In the genomic region with DNA sequence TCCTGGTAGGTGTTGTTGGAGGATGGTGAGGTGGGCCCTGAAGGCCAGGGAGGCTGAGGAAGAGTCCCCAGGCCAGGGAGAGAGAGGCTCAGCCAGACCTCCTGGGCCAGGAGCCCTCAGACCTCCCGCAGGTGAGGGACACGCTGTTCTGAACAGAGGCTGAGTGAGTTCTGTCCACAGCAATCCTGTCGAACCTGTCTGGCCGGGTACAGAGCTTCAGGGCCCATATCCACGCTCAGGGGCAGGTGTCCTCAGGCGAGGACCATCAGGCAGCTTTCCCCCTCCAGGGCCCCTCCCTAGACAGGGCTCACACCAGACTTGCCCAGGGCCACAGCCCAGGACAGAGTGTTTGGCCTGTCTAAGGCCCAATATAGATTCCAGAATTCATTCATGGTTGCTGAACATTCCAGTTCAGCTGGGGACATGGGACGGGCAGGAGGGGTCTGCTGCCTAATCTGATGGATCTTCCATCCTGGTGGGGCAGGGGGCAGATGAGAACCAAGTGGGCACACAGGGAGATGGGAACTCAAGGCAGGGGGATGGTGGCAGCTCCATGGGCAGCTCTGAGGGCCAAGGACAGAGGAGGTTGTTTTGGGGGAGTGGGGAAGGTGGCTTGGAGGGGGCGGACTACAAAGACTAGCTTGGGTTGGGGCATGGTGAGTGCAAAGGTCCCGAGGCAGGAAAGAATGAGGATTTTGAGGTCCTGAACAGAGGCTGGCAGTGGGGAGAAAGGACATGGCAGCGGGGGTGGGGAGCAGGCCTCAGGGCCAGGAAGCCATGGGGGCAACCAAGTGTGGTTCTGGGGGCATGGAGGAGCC, we compare ENCODE assay signal across 10 cellular contexts. TPM values are rescaled to one million over a fixed set of nuclear protein-coding genes. Genes with fewer than 3 reads are reported as not detected.
DNase-seq lines count a peak whose midpoint lies in the region; ATAC-seq lines count a peak whose summit lies in the region.
"Had no signal": no experiment of that assay in that cellular context is flagged by ENCODE, and none has a peak within 500 bp of the region (broad histone marks: within the 10 kb centered on the region; RNA-seq: fewer than 3 reads in every experiment).

No MANE protein-coding gene starts in this region.

- no peak overlapping the region for H3K4me3 ChIP-seq in CD4-positive, alpha-beta memory T cell (ENCODE audit: low read length in 2 of 2)
- no peak overlapping the region for H3K4me3 ChIP-seq in HUES6 (ENCODE audit: low read depth, low read length)
- H3K4me3 ChIP-seq in mucosa of stomach (ENCODE audit: low read length), result no peak overlapping the region
- H3K4me3 ChIP-seq: MG63 had no signal

- no peak overlapping the region for H3K4me3 Mint-ChIP-seq in CD4-positive, alpha-beta memory T cell
- H3K4me3 Mint-ChIP-seq in dendritic cell treated with granulocyte-macrophage colony-stimulating factor and Interleukin-4, amounts not matched to agents 40 ng/mL and 50 ng/mL, for 4 days, result no peak overlapping the region

- CTCF ChIA-PET in CD4-positive, alpha-beta memory T cell (lab: Charles Lee; ENCODE audit: partially characterized antibody), result interaction anchor here (0.5 kb wide), 1 partner anchor 43 kb away, joined by 4 read pairs; no protein-coding TSS in a partner anchor

- intact Hi-C loops in CD4-positive, alpha-beta memory T cell (cut with micrococcal nuclease), result no loop called here
- intact Hi-C loops in dendritic cell treated with granulocyte-macrophage colony-stimulating factor and Interleukin-4, amounts not matched to agents 40 ng/mL and 50 ng/mL, for 4 days (cut with micrococcal nuclease), result loop anchor here (10.0 kb wide), 1 partner anchor 46 kb away; no protein-coding TSS in a partner anchor

- no peaks in the 10 kb centered on the region for H3K27me3 Mint-ChIP-seq in CD4-positive, alpha-beta memory T cell
- H3K27me3 Mint-ChIP-seq in dendritic cell treated with granulocyte-macrophage colony-stimulating factor and Interleukin-4, amounts not matched to agents 40 ng/mL and 50 ng/mL, for 4 days, result peaks cover 59% of the 10 kb centered on the region

- no peak overlapping the region for H3K27ac ChIP-seq in CD4-positive, alpha-beta memory T cell (ENCODE audit: low read depth, low read length)
- no peak overlapping the region for H3K27ac ChIP-seq in HUES6 (ENCODE audit: low read depth, low read length)

- H3K36me3 Mint-ChIP-seq in CD4-positive, alpha-beta memory T cell, result no peaks in the 10 kb centered on the region
- H3K36me3 Mint-ChIP-seq in dendritic cell treated with granulocyte-macrophage colony-stimulating factor and Interleukin-4, amounts not matched to agents 40 ng/mL and 50 ng/mL, for 4 days (ENCODE audit: low read depth), result no peaks in the 10 kb centered on the region

- H3K9ac ChIP-seq in HUES6 (ENCODE audit: low read length) (peak overlapping the region; percentile 19), mucosa of stomach (ENCODE audit: low read length) (peak overlapping the region; percentile 56)

- H3K9me3 ChIP-seq in CD4-positive, alpha-beta memory T cell (ENCODE audit: control insufficient read depth in 1 of 2, low read length in 2 of 2), result no peaks in the 10 kb centered on the region
- H3K9me3 ChIP-seq in HUES6 (ENCODE audit: control insufficient read depth, insufficient read depth, low read depth, low read length) (no peaks in the 10 kb centered on the region), mucosa of stomach (ENCODE audit: control insufficient read depth, low read length) (no peaks in the 10 kb centered on the region)
- H3K9me3 ChIP-seq: MG63 had no signal

- no peak for DNase-seq in CD4-positive, alpha-beta memory T cell
- no peak for DNase-seq in HUDEP-2 (lab: John Stamatoyannopoulos, UW; ENCODE audit: unreplicated experiment in 76 of 76)
- DNase-seq: MG63 had no signal

- peaks cover 38% of the 10 kb centered on the region for H3K4me1 ChIP-seq in CD4-positive, alpha-beta memory T cell (ENCODE audit: insufficient read depth, low read length)
- H3K4me1 ChIP-seq in HUES6 (ENCODE audit: control insufficient read depth, insufficient read depth, low read length) (peaks cover 7% of the 10 kb centered on the region; the same call in 1 of the 2 replicates), mucosa of stomach (ENCODE audit: control insufficient read depth, insufficient read depth, low read length) (peaks cover 84% of the 10 kb centered on the region)

- no peaks in the 10 kb centered on the region for H3K36me3 ChIP-seq in CD4-positive, alpha-beta memory T cell (ENCODE audit: insufficient read depth, low read length)
- no peaks in the 10 kb centered on the region for H3K36me3 ChIP-seq in HUES6 (ENCODE audit: control insufficient read depth, insufficient read depth, low read length)
- H3K36me3 ChIP-seq in mucosa of stomach (ENCODE audit: control insufficient read depth, insufficient read depth, low read length), result no peaks in the 10 kb centered on the region
- H3K36me3 ChIP-seq: MG63 had no signal

- POLR2A ChIA-PET in CD4-positive, alpha-beta memory T cell (lab: Charles Lee; ENCODE audit: partially characterized antibody), result no interaction called here

- H3K4me1 Mint-ChIP-seq in CD4-positive, alpha-beta memory T cell, result peaks cover 28 to 50% (median 41%) of the 10 kb centered on the region in 4 donors
- H3K4me1 Mint-ChIP-seq in dendritic cell treated with granulocyte-macrophage colony-stimulating factor and Interleukin-4, amounts not matched to agents 40 ng/mL and 50 ng/mL, for 4 days (ENCODE audit: low read depth), result peaks cover 58% of the 10 kb centered on the region

- H3K27me3 ChIP-seq in CD4-positive, alpha-beta memory T cell (ENCODE audit: insufficient read depth, low read length), result no peaks in the 10 kb centered on the region
- H3K27me3 ChIP-seq in HUES6 (ENCODE audit: control insufficient read depth, insufficient read depth, low read length), result no peaks in the 10 kb centered on the region
- no peaks in the 10 kb centered on the region for H3K27me3 ChIP-seq in mucosa of stomach (ENCODE audit: control insufficient read depth, insufficient read depth, low read length)
- H3K27me3 ChIP-seq: MG63 had no signal

- H3K9me3 Mint-ChIP-seq in CD4-positive, alpha-beta memory T cell, result no peaks in the 10 kb centered on the region
- H3K9me3 Mint-ChIP-seq in dendritic cell treated with granulocyte-macrophage colony-stimulating factor and Interleukin-4, amounts not matched to agents 40 ng/mL and 50 ng/mL, for 4 days, result no peaks in the 10 kb centered on the region

- no peak for ATAC-seq in GM21360 (IDR thresholded peaks at IDR 0.05; ENCODE audit: unreplicated experiment)
- no peak for ATAC-seq in GM19395 (IDR thresholded peaks at IDR 0.05; ENCODE audit: unreplicated experiment)
- ATAC-seq in GM21529 (IDR thresholded peaks at IDR 0.05; ENCODE audit: unreplicated experiment), result no peak

- peak overlapping the region in 4 of 7 donors; percentile 10 to 81 (median 34) for H3K27ac Mint-ChIP-seq in CD4-positive, alpha-beta memory T cell
- H3K27ac Mint-ChIP-seq in dendritic cell treated with granulocyte-macrophage colony-stimulating factor and Interleukin-4, amounts not matched to agents 40 ng/mL and 50 ng/mL, for 4 days, result peak overlapping the region; percentile 49

RNA-seq across cellular contexts. Expression of gene MPRIP, which starts 23.4 kb away (rescaled TPM):
- total RNA-seq in CD4-positive, alpha-beta memory T cell, result 100 to 1,000 TPM; 250 to 255 TPM
- polyA plus RNA-seq in CD4-positive, alpha-beta memory T cell, result 10 to 100 TPM; 48.4 to 53.2 TPM

RNA-seq across cellular contexts. Expression of gene TNFRSF13B, which starts 46.9 kb away (rescaled TPM):
- total RNA-seq in CD4-positive, alpha-beta memory T cell, result not detected
- under 1 TPM in 1 of 2 donors, not detected in 1; 0.78 TPM for polyA plus RNA-seq in CD4-positive, alpha-beta memory T cell
- total RNA-seq: T-helper 1 cell treated with Interleukin-12 subunit alpha and Interleukin-12 subunit beta and Interleukin-4 antibody, amounts not matched to agents 30 ng/mL and 1 ng/mL, for 36 hours had no signal
